ENCODE assay signal across 2 cellular contexts in the genomic region with DNA sequence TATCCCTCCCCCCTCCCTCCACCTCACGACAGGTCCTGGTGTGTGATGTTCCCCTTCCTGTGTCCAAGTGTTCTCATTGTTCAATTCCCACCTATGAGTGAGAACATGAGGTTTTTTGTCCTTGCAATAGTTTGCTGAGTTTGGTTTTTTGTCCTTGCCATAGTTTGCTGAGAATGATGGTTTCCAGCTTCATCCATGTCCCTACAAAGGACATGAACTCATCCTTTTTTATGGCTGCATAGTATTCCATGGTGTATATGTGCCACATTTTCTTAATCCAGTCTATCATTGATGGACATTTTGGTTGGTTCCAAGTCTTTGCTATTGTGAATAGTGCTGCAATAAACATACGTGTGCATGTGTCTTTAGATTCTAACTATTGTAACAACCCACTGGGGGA. TPM values are rescaled to one million over a fixed set of nuclear protein-coding genes. Genes with fewer than 3 reads are reported as not detected.
"Had no signal": no experiment of that assay in that cellular context is flagged by ENCODE, and none has a peak within 500 bp of the region (broad histone marks: within the 10 kb centered on the region; RNA-seq: fewer than 3 reads in every experiment).

No MANE protein-coding gene starts in this region.

RNA-seq across cellular contexts. Expression of a gene that starts 5.2 kb away (rescaled TPM):
- total RNA-seq: G401, GM12878 had no signal

RNA-seq across cellular contexts. Expression of a gene that starts 43.6 kb away (rescaled TPM):
- total RNA-seq: G401, GM12878 had no signal
- polyA plus RNA-seq: GM12878 had no signal
